In the genomic region with DNA sequence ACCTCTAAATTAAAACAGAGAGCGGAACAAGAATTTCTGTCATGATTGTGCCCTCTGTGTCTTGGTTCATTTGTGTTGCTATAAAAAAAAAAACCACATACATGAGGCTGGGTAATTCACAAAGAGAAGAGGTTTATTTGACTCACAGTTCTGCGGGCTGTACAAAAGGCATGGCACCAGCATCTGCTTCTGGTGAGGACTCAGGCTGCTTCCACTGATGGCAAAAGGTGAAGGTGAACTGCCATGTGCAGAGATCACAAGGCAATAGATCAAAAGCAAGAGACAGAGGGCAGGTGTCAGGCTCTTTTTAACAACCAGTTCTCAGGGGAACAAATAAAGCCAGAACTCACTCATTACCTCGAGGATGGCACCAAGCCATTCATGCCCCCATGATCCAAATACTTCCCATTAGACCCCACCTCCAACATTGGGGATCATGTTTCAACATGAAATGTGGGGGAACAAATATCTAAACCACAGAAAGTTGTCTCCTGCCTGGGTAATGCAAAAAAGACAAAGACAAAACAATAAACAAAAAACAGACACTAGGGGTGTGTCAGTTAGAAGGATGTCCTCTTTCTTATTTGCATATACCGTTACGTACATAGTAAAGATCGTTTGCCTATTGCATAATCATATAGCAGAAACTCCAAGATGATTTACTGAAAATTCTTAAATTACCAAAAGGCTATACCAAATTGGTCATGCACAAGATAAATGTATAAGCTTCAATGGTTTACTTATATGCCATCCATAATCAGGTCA, we compare ENCODE assay signal across 18 cellular contexts. TPM values are rescaled to one million over a fixed set of nuclear protein-coding genes. Genes with fewer than 3 reads are reported as not detected.
DNase-seq lines count a peak whose midpoint lies in the region; ATAC-seq, FAIRE-seq and TF ChIP-seq lines count a peak whose summit lies in the region.
"Had no signal": no experiment of that assay in that cellular context is flagged by ENCODE, and none has a peak within 500 bp of the region (broad histone marks: within the 10 kb centered on the region; RNA-seq: fewer than 3 reads in every experiment).

No MANE protein-coding gene starts in this region.

- H3K9me3 ChIP-seq in naive thymus-derived CD4-positive, alpha-beta T cell (ENCODE audit: control insufficient read depth in 2 of 3, low read length in 3 of 3) = no peaks in the 10 kb centered on the region
- peaks cover 0 to 3% (median 0%) of the 10 kb centered on the region in 11 donors for H3K9me3 ChIP-seq in heart right ventricle
- H3K9me3 ChIP-seq: gastrocnemius medialis, uterus had no signal

- H3K36me3 Mint-ChIP-seq in activated CD4-positive, alpha-beta T cell treated with anti-CD3 and anti-CD28 coated beads, Interleukin-2, amount 10 ng/mL, durations not matched to agents 7 days and 5 days (ENCODE audit: low read depth) = peaks cover 73% of the 10 kb centered on the region
- peaks cover 26% of the 10 kb centered on the region for H3K36me3 Mint-ChIP-seq in WTC11
- peaks cover 31 to 59% (median 45%) of the 10 kb centered on the region in 5 donors for H3K36me3 Mint-ChIP-seq in naive thymus-derived CD4-positive, alpha-beta T cell

- no peak for DNase-seq in activated CD4-positive, alpha-beta T cell treated with anti-CD3 and anti-CD28 coated beads, Interleukin-2, amount 10 ng/mL, durations not matched to agents 7 days and 5 days
- DNase-seq in activated CD4-positive, alpha-beta T cell treated with anti-CD3 and anti-CD28 coated beads for 4 hours = no peak
- DNase-seq in HTR-8/SVneo (ENCODE audit: insufficient read length, low spot score) = no peak
- DNase-seq in WTC11 (ENCODE audit: low spot score) = no peak
- DNase-seq in naive thymus-derived CD4-positive, alpha-beta T cell = no peak
- DNase-seq in stimulated activated CD4-positive, alpha-beta T cell treated with anti-CD3 and anti-CD28 coated beads, Interleukin-4, amount 100 ng/mL, for 4 hours = no peak
- DNase-seq in heart right ventricle = no peak
- no peak for DNase-seq in NCI-H1930 (lab: John Stamatoyannopoulos, UW)
- DNase-seq: ACHN; activated CD4-positive, alpha-beta T cell treated with anti-CD3 and anti-CD28 coated beads for 1 hour; Calu3; gastrocnemius medialis; NCI-H2029 treated with DMSO at 0.1 percent for 48 hours; posterior cingulate gyrus; small intestine; T-helper 2 cell; uterus had no signal

- peak; percentile 46 for FAIRE-seq in HTR-8/SVneo (lab: Jason Lieb, UNC)
- FAIRE-seq: astrocyte had no signal

- no peak overlapping the region for H3K4me3 Mint-ChIP-seq in activated CD4-positive, alpha-beta T cell treated with anti-CD3 and anti-CD28 coated beads, Interleukin-2, amount 10 ng/mL, durations not matched to agents 7 days and 5 days
- no peak overlapping the region for H3K4me3 Mint-ChIP-seq in WTC11
- peak overlapping the region in 5 of 10 donors; percentile 0 to 28 (median 16) for H3K4me3 Mint-ChIP-seq in naive thymus-derived CD4-positive, alpha-beta T cell

- peaks cover 3 to 24% of the 10 kb centered on the region in 2 donors for H3K4me1 ChIP-seq in naive thymus-derived CD4-positive, alpha-beta T cell (ENCODE audit: control insufficient read depth in 2 of 2, insufficient read depth in 2 of 2, low read length in 2 of 2)
- H3K4me1 ChIP-seq in heart right ventricle = peaks cover 0 to 15% (median 0%) of the 10 kb centered on the region in 9 donors
- H3K4me1 ChIP-seq: gastrocnemius medialis, uterus had no signal

- H3K27ac Mint-ChIP-seq in activated CD4-positive, alpha-beta T cell treated with anti-CD3 and anti-CD28 coated beads, Interleukin-2, amount 10 ng/mL, durations not matched to agents 7 days and 5 days = peak overlapping the region; percentile 27
- H3K27ac Mint-ChIP-seq in WTC11 = peak overlapping the region; percentile 84
- H3K27ac Mint-ChIP-seq in naive thymus-derived CD4-positive, alpha-beta T cell = peak overlapping the region in 8 of 9 donors; percentile 39 to 90 (median 70)

- peaks cover 51% of the 10 kb centered on the region for H3K4me1 Mint-ChIP-seq in activated CD4-positive, alpha-beta T cell treated with anti-CD3 and anti-CD28 coated beads, Interleukin-2, amount 10 ng/mL, durations not matched to agents 7 days and 5 days
- H3K4me1 Mint-ChIP-seq in WTC11 = peaks cover 21% of the 10 kb centered on the region
- H3K4me1 Mint-ChIP-seq in naive thymus-derived CD4-positive, alpha-beta T cell = peaks cover 30 to 85% (median 74%) of the 10 kb centered on the region in 7 donors

- H3K27me3 ChIP-seq in naive thymus-derived CD4-positive, alpha-beta T cell (ENCODE audit: control insufficient read depth in 2 of 2, insufficient read depth in 2 of 2, low read length in 2 of 2) = no peaks in the 10 kb centered on the region
- no peaks in the 10 kb centered on the region for H3K27me3 ChIP-seq in heart right ventricle
- H3K27me3 ChIP-seq: gastrocnemius medialis, uterus had no signal

- peaks cover 11 to 21% (median 14%) of the 10 kb centered on the region in 3 experiments for H3K36me3 ChIP-seq in naive thymus-derived CD4-positive, alpha-beta T cell (ENCODE audit: control insufficient read depth in 2 of 3, insufficient read depth in 3 of 3, low read length in 3 of 3)
- H3K36me3 ChIP-seq in heart right ventricle = peaks cover 0 to 35% (median 7%) of the 10 kb centered on the region in 9 donors
- H3K36me3 ChIP-seq: uterus had no signal

- WGBS in heart right ventricle, 2 donors = 52 to 82% methylated on average over 6 of the region's 6 CpGs

- H3K27me3 Mint-ChIP-seq in activated CD4-positive, alpha-beta T cell treated with anti-CD3 and anti-CD28 coated beads, Interleukin-2, amount 10 ng/mL, durations not matched to agents 7 days and 5 days = no peaks in the 10 kb centered on the region
- H3K27me3 Mint-ChIP-seq in WTC11 (ENCODE audit: low read depth) = no peaks in the 10 kb centered on the region
- no peaks in the 10 kb centered on the region for H3K27me3 Mint-ChIP-seq in naive thymus-derived CD4-positive, alpha-beta T cell

- POLR2A ChIA-PET in activated CD4-positive, alpha-beta T cell treated with anti-CD3 and anti-CD28 coated beads, Interleukin-2, amount 10 ng/mL, durations not matched to agents 7 days and 5 days (lab: Charles Lee) = no interaction called here
- POLR2A ChIA-PET in WTC11 (lab: Charles Lee) = no interaction called here
- POLR2A ChIA-PET in naive thymus-derived CD4-positive, alpha-beta T cell (lab: Charles Lee) = no interaction called here

- H3K27ac ChIP-seq in naive thymus-derived CD4-positive, alpha-beta T cell (ENCODE audit: low read depth, low read length) = peak overlapping the region; percentile 23
- H3K27ac ChIP-seq in heart right ventricle = no peak overlapping the region
- H3K27ac ChIP-seq: gastrocnemius medialis, uterus had no signal

- CTCF ChIA-PET in activated CD4-positive, alpha-beta T cell treated with anti-CD3 and anti-CD28 coated beads, Interleukin-2, amount 10 ng/mL, durations not matched to agents 7 days and 5 days (lab: Charles Lee) = no interaction called here
- CTCF ChIA-PET in WTC11 (lab: Charles Lee) = no interaction called here
- CTCF ChIA-PET in naive thymus-derived CD4-positive, alpha-beta T cell (lab: Charles Lee) = interaction anchor here (0.7 kb wide), 1 partner anchor 40 kb away, joined by 3 read pairs; no protein-coding TSS in a partner anchor

- ATAC-seq in WTC11 (no peak), heart right ventricle (no peak)
- ATAC-seq in naive thymus-derived CD4-positive, alpha-beta T cell = peak; percentile 58
- ATAC-seq: gastrocnemius medialis had no signal

- H3K9me3 Mint-ChIP-seq in activated CD4-positive, alpha-beta T cell treated with anti-CD3 and anti-CD28 coated beads, Interleukin-2, amount 10 ng/mL, durations not matched to agents 7 days and 5 days = peaks cover 6% of the 10 kb centered on the region
- H3K9me3 Mint-ChIP-seq in WTC11 = peaks cover 10% of the 10 kb centered on the region
- peaks cover 0 to 7% (median 0%) of the 10 kb centered on the region in 11 donors for H3K9me3 Mint-ChIP-seq in naive thymus-derived CD4-positive, alpha-beta T cell

- no peak overlapping the region for H3K4me3 ChIP-seq in naive thymus-derived CD4-positive, alpha-beta T cell (ENCODE audit: low read length)
- no peak overlapping the region for H3K4me3 ChIP-seq in heart right ventricle
- H3K4me3 ChIP-seq: gastrocnemius medialis, uterus had no signal

- intact Hi-C loops in naive thymus-derived CD4-positive, alpha-beta T cell (cut with micrococcal nuclease) = loop anchor here in 1 of 2 donors (1.0 to 2.0 kb wide), 2 partner anchors 8 to 15 kb away; no protein-coding TSS in a partner anchor
- intact Hi-C loops in heart right ventricle (cut with DNase I) = no loop called here

- TF ChIP-seq CTCF in WTC11 (IDR thresholded peaks at IDR 0.05) (no peak), heart right ventricle (IDR thresholded peaks at IDR 0.05) (no peak)

TF ChIP-seq in WTC11, 78 proteins besides CTCF, POLR2A, EP300 and RAD21:
- TF ChIP-seq IRF2 (CRISPR knock-in tag; IDR thresholded peaks at IDR 0.05; ENCODE audit: borderline replicate concordance, low read depth) (no peak), EMX1 (CRISPR knock-in tag; IDR thresholded peaks at IDR 0.05) (no peak)

RNA-seq across cellular contexts. Expression of a gene that starts 17.0 kb away (rescaled TPM):
- total RNA-seq in activated CD4-positive, alpha-beta T cell treated with anti-CD3 and anti-CD28 coated beads, Interleukin-2, amount 10 ng/mL, durations not matched to agents 7 days and 5 days = 10 to 100 TPM; 40.2 to 49.4 TPM
- total RNA-seq in WTC11 (2021) (39.5 to 43.7 TPM (median 41.6 TPM) in 3 replicates), heart right ventricle (10 to 100 TPM in 1 of 10 donors, 1 to 10 TPM in 9; 3.6 to 10.9 (median 4.8) TPM)
- total RNA-seq in naive thymus-derived CD4-positive, alpha-beta T cell = 10 to 100 TPM; 25.1 to 74.4 (median 52.0) TPM
- 10 to 100 TPM; 33.1 to 34.1 TPM for polyA plus RNA-seq in naive thymus-derived CD4-positive, alpha-beta T cell
- 1 to 10 TPM; 2.2 to 3.8 TPM for polyA plus RNA-seq in heart right ventricle

RNA-seq across cellular contexts. Expression of a gene that starts 44.5 kb away (rescaled TPM):
- total RNA-seq in activated CD4-positive, alpha-beta T cell treated with anti-CD3 and anti-CD28 coated beads, Interleukin-2, amount 10 ng/mL, durations not matched to agents 7 days and 5 days = 10 to 100 TPM; 62.8 to 72.8 TPM
- total RNA-seq in WTC11 (2021) = 14.8 to 21.1 TPM (median 16.9 TPM) in 3 replicates
- 100 to 1,000 TPM in 1 of 5 experiments, 10 to 100 TPM in 4; 43.8 to 108 (median 62.5) TPM for total RNA-seq in naive thymus-derived CD4-positive, alpha-beta T cell
- 100 to 1,000 TPM; 129 to 135 TPM for polyA plus RNA-seq in naive thymus-derived CD4-positive, alpha-beta T cell
- 10 to 100 TPM; 17.7 to 73.7 (median 22.5) TPM for total RNA-seq in heart right ventricle
- 10 to 100 TPM; 16.3 to 16.6 TPM for polyA plus RNA-seq in heart right ventricle

Comparison
In these comparisons a context has a peak if more than half of its experiments do, and no peak if none do; other contexts are left out.
1. H3K27ac Mint-ChIP-seq: peak in every context shown above with its lines; median percentile 84 in WTC11; 70 in naive thymus-derived CD4-positive, alpha-beta T cell; 27 in activated CD4-positive, alpha-beta T cell treated with anti-CD3 and anti-CD28 coated beads, Interleukin-2, amount 10 ng/mL, durations not matched to agents 7 days and 5 days.